ENCODE assay signal across 1 cellular context in the genomic region with DNA sequence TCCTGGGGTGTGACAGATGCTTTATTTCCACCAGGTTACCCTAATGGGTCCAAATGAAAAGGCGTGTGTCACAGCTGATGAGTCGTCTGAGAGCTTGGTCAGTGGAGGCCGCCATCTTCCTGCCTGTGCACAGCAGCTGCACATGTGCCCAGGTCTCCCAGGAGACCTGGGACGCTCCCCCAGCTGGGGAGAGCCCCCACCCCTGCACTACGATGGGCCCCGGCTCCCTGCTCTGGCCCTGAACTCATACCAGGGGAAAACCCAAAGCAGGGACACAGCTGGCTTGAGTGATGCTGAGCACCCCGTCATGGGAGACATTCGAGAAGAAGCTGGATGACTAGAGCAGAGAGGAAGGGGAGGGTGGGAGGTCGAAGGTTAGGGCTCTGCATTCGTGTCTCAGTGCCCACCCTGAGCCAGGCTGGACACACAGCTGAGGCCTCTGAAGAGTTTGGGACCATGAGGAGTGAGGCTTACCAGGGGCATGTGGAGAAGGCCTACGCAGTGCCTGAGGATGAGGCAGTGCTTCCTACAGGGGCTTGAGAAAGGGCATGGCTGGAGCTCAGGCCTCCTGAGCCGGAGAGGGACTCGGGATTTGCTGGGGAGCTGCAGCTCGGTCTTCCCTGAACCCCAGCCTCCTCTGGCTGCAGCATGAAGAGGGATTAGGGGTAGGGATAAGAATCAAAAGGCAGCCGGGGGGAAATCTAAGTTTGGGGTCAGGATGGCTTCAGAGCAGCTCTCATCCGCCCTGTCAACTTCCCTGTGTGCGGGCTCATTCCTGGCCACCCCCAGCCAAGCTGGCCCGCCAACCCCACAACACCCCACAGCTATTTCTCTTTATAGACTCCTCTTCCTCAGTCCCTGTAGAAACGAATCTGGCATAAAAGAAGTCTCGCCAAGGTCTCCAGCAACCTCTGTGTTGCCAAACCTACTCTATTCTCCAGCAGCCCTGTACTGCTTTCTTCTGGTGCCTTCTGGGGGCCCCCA.
TF ChIP-seq lines count a peak whose summit lies in the region.

No MANE protein-coding gene starts in this region.

TF ChIP-seq in SK-N-SH treated with all-trans-retinoic acid at 6 μM for 48 hours, 23 proteins besides CTCF, POLR2A, EP300 and RAD21 (continued from another document):
- TF ChIP-seq ZNF70 (CRISPR knock-in tag; IDR thresholded peaks at IDR 0.05) (no peak), ZC3H10 (CRISPR knock-in tag; IDR thresholded peaks at IDR 0.05) (no peak), ZNF8 (CRISPR knock-in tag; IDR thresholded peaks at IDR 0.05) (no peak), BACH2 (CRISPR knock-in tag; IDR thresholded peaks at IDR 0.05; ENCODE audit: borderline replicate concordance) (no peak), PPARA (CRISPR knock-in tag; IDR thresholded peaks at IDR 0.05; ENCODE audit: borderline replicate concordance) (no peak)
- TF ChIP-seq, protein P1, sequence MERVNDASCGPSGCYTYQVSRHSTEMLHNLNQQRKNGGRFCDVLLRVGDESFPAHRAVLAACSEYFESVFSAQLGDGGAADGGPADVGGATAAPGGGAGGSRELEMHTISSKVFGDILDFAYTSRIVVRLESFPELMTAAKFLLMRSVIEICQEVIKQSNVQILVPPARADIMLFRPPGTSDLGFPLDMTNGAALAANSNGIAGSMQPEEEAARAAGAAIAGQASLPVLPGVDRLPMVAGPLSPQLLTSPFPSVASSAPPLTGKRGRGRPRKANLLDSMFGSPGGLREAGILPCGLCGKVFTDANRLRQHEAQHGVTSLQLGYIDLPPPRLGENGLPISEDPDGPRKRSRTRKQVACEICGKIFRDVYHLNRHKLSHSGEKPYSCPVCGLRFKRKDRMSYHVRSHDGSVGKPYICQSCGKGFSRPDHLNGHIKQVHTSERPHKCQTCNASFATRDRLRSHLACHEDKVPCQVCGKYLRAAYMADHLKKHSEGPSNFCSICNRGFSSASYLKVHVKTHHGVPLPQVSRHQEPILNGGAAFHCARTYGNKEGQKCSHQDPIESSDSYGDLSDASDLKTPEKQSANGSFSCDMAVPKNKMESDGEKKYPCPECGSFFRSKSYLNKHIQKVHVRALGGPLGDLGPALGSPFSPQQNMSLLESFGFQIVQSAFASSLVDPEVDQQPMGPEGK (CRISPR knock-in tag; IDR thresholded peaks at IDR 0.05; ENCODE audit: borderline replicate concordance) = no peak
